8 cellular contexts compared by ENCODE assay signal in the genomic region with DNA sequence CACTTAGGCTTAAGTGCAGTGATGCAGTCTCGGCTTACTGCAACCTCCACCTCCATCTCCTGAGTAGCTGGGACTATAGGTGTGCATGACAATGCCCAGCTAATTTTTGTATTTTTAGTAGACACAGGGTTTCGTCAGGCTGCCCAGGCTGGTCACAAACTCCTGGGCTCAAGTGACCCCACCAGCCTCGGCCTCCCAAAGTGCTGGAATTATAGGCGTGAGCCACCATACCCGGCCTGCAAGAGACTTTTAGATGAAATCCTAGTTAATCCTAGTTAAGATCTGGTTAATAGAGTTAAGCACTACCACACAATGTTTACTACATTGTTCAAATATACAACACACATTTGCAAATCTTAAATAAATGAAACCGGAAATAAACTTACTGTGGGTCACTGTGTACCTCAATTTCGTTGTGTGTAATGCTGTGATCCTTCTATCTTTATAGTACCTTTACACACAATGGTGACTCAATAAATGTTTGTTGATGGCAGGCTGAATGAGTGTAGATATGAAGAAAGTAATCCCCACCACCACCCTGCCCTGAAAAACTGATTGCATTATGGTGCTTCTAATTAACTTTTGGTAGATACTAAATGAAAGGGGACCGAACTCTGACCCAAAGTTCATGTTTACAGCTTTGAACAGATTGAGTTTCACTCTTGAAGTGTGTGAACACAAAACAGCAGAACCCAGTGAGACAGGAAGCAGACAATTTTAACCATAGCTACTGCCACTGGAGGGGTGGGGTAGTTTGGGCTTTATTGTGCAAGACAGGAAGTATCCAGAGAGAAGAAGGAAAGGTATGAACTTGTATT.
A peak's percentile ranks its signal among the peaks of the same experiment; 100 is the strongest.
DNase-seq lines count a peak whose midpoint lies in the region; ATAC-seq and TF ChIP-seq lines count a peak whose summit lies in the region.

No MANE protein-coding gene starts in this region.

- TF ChIP-seq CTCF in GM10266 (IDR thresholded peaks at IDR 0.05; ENCODE audit: control insufficient read depth, insufficient read depth, low read depth, missing control alignments) (no peak), osteocyte (IDR thresholded peaks at IDR 0.05) (no peak)

- H3K9me3 Mint-ChIP-seq in osteocyte (ENCODE audit: unreplicated experiment): peaks cover 5% of the 10 kb centered on the region

- no peaks in the 10 kb centered on the region for H3K36me3 Mint-ChIP-seq in osteocyte (ENCODE audit: unreplicated experiment)

- H3K27me3 Mint-ChIP-seq in osteocyte (ENCODE audit: unreplicated experiment): no peaks in the 10 kb centered on the region

- DNase-seq in GM10266 (ENCODE audit: extremely low spot score) (peak; percentile 25), HT1080 (ENCODE audit: low read depth) (peak; percentile 84), T-helper 22 cell (ENCODE audit: low read depth) (peak; percentile 22), osteocyte (ENCODE audit: extremely low spot score, unreplicated experiment) (no peak), NCI-H524 (lab: John Stamatoyannopoulos, UW) (no peak), foreskin melanocyte (no peak)
- DNase-seq in effector CD8-positive, alpha-beta T cell (lab: John Stamatoyannopoulos, UW): peak; percentile 7

- peak; percentile 92 for ATAC-seq in GM21515 (IDR thresholded peaks at IDR 0.05; ENCODE audit: unreplicated experiment)

- peak overlapping the region; percentile 48 for H3K27ac Mint-ChIP-seq in osteocyte (ENCODE audit: unreplicated experiment)

- H3K4me3 Mint-ChIP-seq in osteocyte (ENCODE audit: unreplicated experiment): no peak overlapping the region

- H3K4me1 Mint-ChIP-seq in osteocyte (ENCODE audit: unreplicated experiment): peaks cover 59% of the 10 kb centered on the region

Comparison
In these comparisons a context has a peak if more than half of its experiments do, and no peak if none do; other contexts are left out.
1. DNase-seq: peak in GM10266 (single experiment), HT1080 (single experiment), T-helper 22 cell (single experiment) and effector CD8-positive, alpha-beta T cell (single experiment); none in osteocyte (single experiment), NCI-H524 (0 of 2) and foreskin melanocyte (single experiment).